Comparison of ENCODE assay signal across 1 cellular context in genomic region chr11:34105079-34105956, GRCh38.
TF ChIP-seq lines count a peak whose summit lies in the region.

Gene NAT10 (plus strand): TSS chr11:34105629. CDS start chr11:34108226, 2,597 bp downstream.

TF ChIP-seq in HepG2, 621 proteins besides CTCF, POLR2A, EP300 and RAD21 (continued from another document):
- TF ChIP-seq CENPT (CRISPR knock-in tag; IDR thresholded peaks at IDR 0.05; ENCODE audit: low read depth) (no peak), CENPBD1 (CRISPR knock-in tag; IDR thresholded peaks at IDR 0.05; ENCODE audit: borderline replicate concordance, low read depth) (peak; percentile 50; the same call in 1 of the 2 replicates), FOXA3 (CRISPR knock-in tag; IDR thresholded peaks at IDR 0.05) (peak; percentile 65), ZNF451 (CRISPR knock-in tag; IDR thresholded peaks at IDR 0.05) (peak; percentile 61; the same call in 1 of the 2 replicates), ZNF136 (CRISPR knock-in tag; IDR thresholded peaks at IDR 0.05; ENCODE audit: low read depth) (peak; percentile 96; the same call in 1 of the 2 replicates), THAP9 (CRISPR knock-in tag; IDR thresholded peaks at IDR 0.05; ENCODE audit: borderline replicate concordance) (peak; percentile 92; the same call in 1 of the 2 replicates), AGO1 (IDR thresholded peaks at IDR 0.05; ENCODE audit: low read depth, low read length, poor library complexity, severe bottlenecking) (no peak), TCF7L2 (IDR thresholded peaks at IDR 0.05; ENCODE audit: low read depth, low read length) (no peak), MEF2D (CRISPR knock-in tag; IDR thresholded peaks at IDR 0.05) (no peak; the same call in 1 of the 2 replicates), KAT2B (IDR thresholded peaks at IDR 0.05; ENCODE audit: borderline replicate concordance, low read depth, low read length) (no peak), IRF9 (CRISPR knock-in tag; IDR thresholded peaks at IDR 0.05; ENCODE audit: borderline replicate concordance) (peak; percentile 95), ZNF329 (CRISPR knock-in tag; IDR thresholded peaks at IDR 0.05; ENCODE audit: low read depth) (peak; percentile 76; the same call in 1 of the 2 replicates), HINFP (CRISPR knock-in tag; IDR thresholded peaks at IDR 0.05; ENCODE audit: low read depth) (peak; percentile 33; the same call in 1 of the 2 replicates), CSRNP1 (CRISPR knock-in tag; IDR thresholded peaks at IDR 0.05) (peak; percentile 62; the same call in 1 of the 2 replicates), ZFP36 (IDR thresholded peaks at IDR 0.05; ENCODE audit: borderline replicate concordance, low read depth, low read length, partially characterized antibody) (no peak), ZNF563 (CRISPR knock-in tag; IDR thresholded peaks at IDR 0.05) (peak; percentile 77; the same call in 1 of the 2 replicates), NFE2L1 (CRISPR knock-in tag; IDR thresholded peaks at IDR 0.05; ENCODE audit: borderline replicate concordance) (no peak), NR2F2 (IDR thresholded peaks at IDR 0.05; ENCODE audit: borderline replicate concordance, low read depth) (peak; percentile 16; the same call in 1 of the 2 replicates), ZNF280D (CRISPR knock-in tag; IDR thresholded peaks at IDR 0.05) (0 out of 2 replicates have a peak, but pooled peaks have one; percentile 1), ZMAT3 (CRISPR knock-in tag; conservative IDR thresholded peaks at IDR 0.05) (peak; percentile 84), NCOA2 (CRISPR knock-in tag; IDR thresholded peaks at IDR 0.05) (peak; percentile 50; the same call in 1 of the 2 replicates)
- TF ChIP-seq, protein P1, sequence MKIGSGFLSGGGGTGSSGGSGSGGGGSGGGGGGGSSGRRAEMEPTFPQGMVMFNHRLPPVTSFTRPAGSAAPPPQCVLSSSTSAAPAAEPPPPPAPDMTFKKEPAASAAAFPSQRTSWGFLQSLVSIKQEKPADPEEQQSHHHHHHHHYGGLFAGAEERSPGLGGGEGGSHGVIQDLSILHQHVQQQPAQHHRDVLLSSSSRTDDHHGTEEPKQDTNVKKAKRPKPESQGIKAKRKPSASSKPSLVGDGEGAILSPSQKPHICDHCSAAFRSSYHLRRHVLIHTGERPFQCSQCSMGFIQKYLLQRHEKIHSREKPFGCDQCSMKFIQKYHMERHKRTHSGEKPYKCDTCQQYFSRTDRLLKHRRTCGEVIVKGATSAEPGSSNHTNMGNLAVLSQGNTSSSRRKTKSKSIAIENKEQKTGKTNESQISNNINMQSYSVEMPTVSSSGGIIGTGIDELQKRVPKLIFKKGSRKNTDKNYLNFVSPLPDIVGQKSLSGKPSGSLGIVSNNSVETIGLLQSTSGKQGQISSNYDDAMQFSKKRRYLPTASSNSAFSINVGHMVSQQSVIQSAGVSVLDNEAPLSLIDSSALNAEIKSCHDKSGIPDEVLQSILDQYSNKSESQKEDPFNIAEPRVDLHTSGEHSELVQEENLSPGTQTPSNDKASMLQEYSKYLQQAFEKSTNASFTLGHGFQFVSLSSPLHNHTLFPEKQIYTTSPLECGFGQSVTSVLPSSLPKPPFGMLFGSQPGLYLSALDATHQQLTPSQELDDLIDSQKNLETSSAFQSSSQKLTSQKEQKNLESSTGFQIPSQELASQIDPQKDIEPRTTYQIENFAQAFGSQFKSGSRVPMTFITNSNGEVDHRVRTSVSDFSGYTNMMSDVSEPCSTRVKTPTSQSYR (CRISPR knock-in tag; IDR thresholded peaks at IDR 0.05; ENCODE audit: borderline replicate concordance) = peak; percentile 31; the same call in 1 of the 2 replicates
- TF ChIP-seq, protein P2, sequence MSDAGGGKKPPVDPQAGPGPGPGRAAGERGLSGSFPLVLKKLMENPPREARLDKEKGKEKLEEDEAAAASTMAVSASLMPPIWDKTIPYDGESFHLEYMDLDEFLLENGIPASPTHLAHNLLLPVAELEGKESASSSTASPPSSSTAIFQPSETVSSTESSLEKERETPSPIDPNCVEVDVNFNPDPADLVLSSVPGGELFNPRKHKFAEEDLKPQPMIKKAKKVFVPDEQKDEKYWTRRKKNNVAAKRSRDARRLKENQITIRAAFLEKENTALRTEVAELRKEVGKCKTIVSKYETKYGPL (CRISPR knock-in tag; IDR thresholded peaks at IDR 0.05) = no peak
- TF ChIP-seq, protein P3, sequence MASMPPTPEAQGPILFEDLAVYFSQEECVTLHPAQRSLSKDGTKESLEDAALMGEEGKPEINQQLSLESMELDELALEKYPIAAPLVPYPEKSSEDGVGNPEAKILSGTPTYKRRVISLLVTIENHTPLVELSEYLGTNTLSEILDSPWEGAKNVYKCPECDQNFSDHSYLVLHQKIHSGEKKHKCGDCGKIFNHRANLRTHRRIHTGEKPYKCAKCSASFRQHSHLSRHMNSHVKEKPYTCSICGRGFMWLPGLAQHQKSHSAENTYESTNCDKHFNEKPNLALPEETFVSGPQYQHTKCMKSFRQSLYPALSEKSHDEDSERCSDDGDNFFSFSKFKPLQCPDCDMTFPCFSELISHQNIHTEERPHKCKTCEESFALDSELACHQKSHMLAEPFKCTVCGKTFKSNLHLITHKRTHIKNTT (CRISPR knock-in tag; IDR thresholded peaks at IDR 0.05) = no peak
- TF ChIP-seq, protein P4, sequence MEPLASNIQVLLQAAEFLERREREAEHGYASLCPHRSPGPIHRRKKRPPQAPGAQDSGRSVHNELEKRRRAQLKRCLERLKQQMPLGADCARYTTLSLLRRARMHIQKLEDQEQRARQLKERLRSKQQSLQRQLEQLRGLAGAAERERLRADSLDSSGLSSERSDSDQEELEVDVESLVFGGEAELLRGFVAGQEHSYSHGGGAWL (CRISPR knock-in tag; IDR thresholded peaks at IDR 0.05) = peak; percentile 86
- TF ChIP-seq, protein P5, sequence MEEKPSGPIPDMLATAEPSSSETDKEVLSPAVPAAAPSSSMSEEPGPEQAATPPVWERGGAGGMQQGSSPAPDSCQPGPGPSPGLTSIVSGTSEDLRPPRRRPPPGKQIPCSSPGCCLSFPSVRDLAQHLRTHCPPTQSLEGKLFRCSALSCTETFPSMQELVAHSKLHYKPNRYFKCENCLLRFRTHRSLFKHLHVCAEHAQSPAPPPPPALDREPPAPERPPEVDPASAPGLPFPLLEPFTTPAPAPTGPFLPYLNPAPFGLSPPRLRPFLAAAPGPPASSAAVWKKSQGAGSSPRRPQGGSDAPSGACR (CRISPR knock-in tag; IDR thresholded peaks at IDR 0.05) = peak; percentile 91
- TF ChIP-seq, protein P6, sequence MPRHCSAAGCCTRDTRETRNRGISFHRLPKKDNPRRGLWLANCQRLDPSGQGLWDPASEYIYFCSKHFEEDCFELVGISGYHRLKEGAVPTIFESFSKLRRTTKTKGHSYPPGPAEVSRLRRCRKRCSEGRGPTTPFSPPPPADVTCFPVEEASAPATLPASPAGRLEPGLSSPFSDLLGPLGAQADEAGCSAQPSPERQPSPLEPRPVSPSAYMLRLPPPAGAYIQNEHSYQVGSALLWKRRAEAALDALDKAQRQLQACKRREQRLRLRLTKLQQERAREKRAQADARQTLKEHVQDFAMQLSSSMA (CRISPR knock-in tag; IDR thresholded peaks at IDR 0.05) = peak; percentile 47; the same call in 1 of the 2 replicates
